In the genomic region with DNA sequence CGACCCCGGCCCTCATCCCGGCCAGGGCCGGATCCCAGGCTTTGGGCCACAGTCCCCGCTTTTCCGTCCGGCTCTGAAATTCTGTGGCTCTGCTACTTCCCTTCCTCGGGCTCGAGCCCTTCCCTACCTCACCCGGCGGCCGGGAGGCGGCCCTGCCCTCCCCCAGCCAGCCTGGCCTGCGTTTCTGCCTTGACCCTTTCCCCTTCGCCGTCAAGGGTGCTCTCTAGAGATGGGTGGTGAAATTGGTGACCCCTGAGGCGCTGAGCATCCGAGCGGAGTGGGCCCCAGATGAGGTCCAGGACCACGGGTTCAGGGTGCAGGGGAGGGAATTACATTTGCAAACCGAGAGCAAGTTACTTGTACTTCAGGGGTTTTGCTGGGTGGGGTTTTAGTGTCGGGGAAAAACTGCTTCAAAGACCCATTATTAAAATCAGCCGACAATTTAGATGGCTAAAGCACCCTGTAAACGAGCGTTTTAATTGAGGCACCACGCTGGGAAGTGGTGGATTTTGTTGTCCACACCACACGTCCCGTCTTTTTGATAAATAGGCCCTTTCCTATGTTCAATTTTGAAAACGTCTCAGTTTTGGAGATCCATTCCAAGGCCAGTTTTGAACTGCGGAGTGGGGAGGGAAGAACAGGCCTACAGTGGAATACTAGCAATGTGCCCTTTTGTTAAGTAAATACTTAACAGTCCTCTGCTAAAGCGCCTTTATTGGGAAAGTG, we compare ENCODE assay signal across 8 cellular contexts.
A peak's percentile ranks its signal among the peaks of the same experiment; 100 is the strongest.
DNase-seq lines count a peak whose midpoint lies in the region; ATAC-seq and TF ChIP-seq lines count a peak whose summit lies in the region.

No MANE protein-coding gene starts in this region.

- peak overlapping the region; percentile 52 for H3K4me3 ChIP-seq in WERI-Rb-1 (ENCODE audit: low read depth, low read length)
- H3K4me3 ChIP-seq in iPS-18a (ENCODE audit: low read length), result peak overlapping the region; percentile 68
- H3K4me3 ChIP-seq in tibial artery, result peak overlapping the region; percentile 57 to 65

- H3K27ac ChIP-seq in WERI-Rb-1 (peak overlapping the region; percentile 91), iPS-18a (ENCODE audit: low read length) (no peak overlapping the region), tibial artery (peak overlapping the region; percentile 57 to 78)

- peaks cover 51% of the 10 kb centered on the region for H3K27me3 Mint-ChIP-seq in activated naive CD4-positive, alpha-beta T cell treated with anti-CD3 and anti-CD28 coated beads, Interleukin-2, amount 50 U/mL, for 24 hours

- peak overlapping the region; percentile 80 for H3K4me3 Mint-ChIP-seq in activated naive CD4-positive, alpha-beta T cell treated with anti-CD3 and anti-CD28 coated beads, Interleukin-2, amount 50 U/mL, for 24 hours

- H3K27me3 ChIP-seq in WERI-Rb-1 (ENCODE audit: insufficient read depth, low read depth, severe bottlenecking) (no peaks in the 10 kb centered on the region), iPS-18a (ENCODE audit: control insufficient read depth, insufficient read depth, low read length) (peaks cover 94% of the 10 kb centered on the region), tibial artery (peaks cover 0 to 39% of the 10 kb centered on the region in 2 donors)

- H3K27ac Mint-ChIP-seq in activated naive CD4-positive, alpha-beta T cell treated with anti-CD3 and anti-CD28 coated beads, Interleukin-2, amount 50 U/mL, for 24 hours, result no peak overlapping the region

- peak overlapping the region; percentile 39 for H3K9ac ChIP-seq in iPS-18a (ENCODE audit: low read length)

- H3K4me1 ChIP-seq in iPS-18a (ENCODE audit: control insufficient read depth, low read depth, low read length) (peaks cover 31% of the 10 kb centered on the region), tibial artery (peaks cover 0 to 20% (median 16%) of the 10 kb centered on the region in 4 donors)

- TF ChIP-seq CTCF in WERI-Rb-1 (IDR thresholded peaks at IDR 0.05; ENCODE audit: low read depth, low read length) (no peak), tibial artery (IDR thresholded peaks at IDR 0.05) (no peak)

- ATAC-seq in HG02610 (IDR thresholded peaks at IDR 0.05; ENCODE audit: unreplicated experiment), result no peak

- H3K36me3 Mint-ChIP-seq in activated naive CD4-positive, alpha-beta T cell treated with anti-CD3 and anti-CD28 coated beads, Interleukin-2, amount 50 U/mL, for 24 hours, result peaks cover 5% of the 10 kb centered on the region

- intact Hi-C loops in tibial artery (cut with DNase I; ENCODE audit: low total_unique reads), result no loop called here

- H3K9me3 ChIP-seq in WERI-Rb-1 (ENCODE audit: severe bottlenecking) (no peaks in the 10 kb centered on the region), iPS-18a (ENCODE audit: control insufficient read depth, low read depth, low read length) (no peaks in the 10 kb centered on the region), tibial artery (no peaks in the 10 kb centered on the region)

- H3K4me1 Mint-ChIP-seq in activated naive CD4-positive, alpha-beta T cell treated with anti-CD3 and anti-CD28 coated beads, Interleukin-2, amount 50 U/mL, for 24 hours, result peaks cover 13% of the 10 kb centered on the region

- no peak for DNase-seq in activated naive CD4-positive, alpha-beta T cell (lab: John Stamatoyannopoulos, UW)
- DNase-seq in WERI-Rb-1 (no peak), tibial artery (no peak), KG1 (lab: John Stamatoyannopoulos, UW) (no peak)
- no peak for DNase-seq in activated CD8-positive, alpha-beta memory T cell treated with anti-CD3 and anti-CD28 coated beads, Interleukin-2, amount 50 U/mL, for 48 hours

- peaks cover 39% of the 10 kb centered on the region for H3K9me3 Mint-ChIP-seq in activated naive CD4-positive, alpha-beta T cell treated with anti-CD3 and anti-CD28 coated beads, Interleukin-2, amount 50 U/mL, for 24 hours

- no peaks in the 10 kb centered on the region for H3K36me3 ChIP-seq in WERI-Rb-1
- H3K36me3 ChIP-seq in iPS-18a (ENCODE audit: control insufficient read depth, low read depth, low read length), result no peaks in the 10 kb centered on the region
- no peaks in the 10 kb centered on the region for H3K36me3 ChIP-seq in tibial artery
